Comparison of ENCODE assay signal across 8 cellular contexts in the genomic region with DNA sequence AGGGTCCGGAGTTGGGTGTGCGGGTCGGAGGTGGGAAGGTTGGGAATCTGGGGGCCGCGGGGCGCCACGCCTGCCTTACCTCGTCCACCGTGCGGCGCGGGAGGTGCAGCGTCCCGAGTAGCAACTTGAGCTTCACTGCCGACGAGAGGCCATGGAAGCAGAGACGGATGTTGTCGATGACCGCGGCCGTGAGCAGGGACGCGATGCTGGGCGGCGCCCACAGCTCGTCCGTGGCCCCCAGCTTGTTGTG. TPM values are rescaled to one million over a fixed set of nuclear protein-coding genes. Genes with fewer than 3 reads are reported as not detected.
A peak's percentile ranks its signal among the peaks of the same experiment; 100 is the strongest.
DNase-seq lines count a peak whose midpoint lies in the region; ATAC-seq, FAIRE-seq and TF ChIP-seq lines count a peak whose summit lies in the region.

No MANE protein-coding gene starts in this region.

- H2AFZ ChIP-seq in OCI-LY3 (ENCODE audit: low read depth, low read length) (peak overlapping the region; percentile 96), endothelial cell of umbilical vein (ENCODE audit: low read depth, low read length) (peak overlapping the region; percentile 64)

- peaks cover 23% of the 10 kb centered on the region for H4K20me1 ChIP-seq in OCI-LY3 (ENCODE audit: insufficient read depth, low read length)
- H4K20me1 ChIP-seq in endothelial cell of umbilical vein (replicated peaks; ENCODE audit: control insufficient read depth, extremely low read depth, insufficient read depth, low read length): peaks cover 3% of the 10 kb centered on the region

- CTCF ChIA-PET in endothelial cell of umbilical vein (lab: Charles Lee): interaction anchor here (1.8 kb wide), 1 partner anchor 212 kb away, joined by 4 read pairs; no protein-coding TSS in a partner anchor

- no peak for ATAC-seq in GM21367 (IDR thresholded peaks at IDR 0.05; ENCODE audit: unreplicated experiment)

- H3K36me3 Mint-ChIP-seq in CD14-positive monocyte (peaks cover 16 to 30% of the 10 kb centered on the region in 2 donors), neural crest cell (ENCODE audit: low read depth) (peaks cover 4% of the 10 kb centered on the region)

- H3K9me1 ChIP-seq in endothelial cell of umbilical vein (replicated peaks; ENCODE audit: control insufficient read depth, extremely low read depth, insufficient read depth, low read length): no peaks in the 10 kb centered on the region

- H3K27me3 Mint-ChIP-seq in CD14-positive monocyte (ENCODE audit: low read depth in 3 of 3) (peaks cover 1 to 7% (median 3%) of the 10 kb centered on the region in 3 donors), neural crest cell (ENCODE audit: low read depth) (no peaks in the 10 kb centered on the region)

- no peaks in the 10 kb centered on the region for H3K27me3 ChIP-seq in OCI-LY3 (ENCODE audit: low read depth, low read length)
- no peaks in the 10 kb centered on the region for H3K27me3 ChIP-seq in endothelial cell of umbilical vein (ENCODE audit: control insufficient read depth in 2 of 2, insufficient read depth in 2 of 2, low read length in 2 of 2)

- H3K36me3 ChIP-seq in OCI-LY3 (replicated peaks; ENCODE audit: low read depth, low read length) (peaks cover 20% of the 10 kb centered on the region), endothelial cell of umbilical vein (ENCODE audit: control insufficient read depth in 2 of 2, extremely low read depth in 1 of 2, insufficient read depth in 2 of 2, low read length in 2 of 2) (peaks cover 0 to 3% of the 10 kb centered on the region in 2 experiments)

- H3K9me3 ChIP-seq in OCI-LY3 (ENCODE audit: insufficient read depth, low read length) (no peaks in the 10 kb centered on the region), endothelial cell of umbilical vein (replicated peaks; ENCODE audit: control insufficient read depth, insufficient read depth, low read length) (no peaks in the 10 kb centered on the region)

- POLR2A ChIA-PET in endothelial cell of umbilical vein (lab: Charles Lee): no interaction called here

- no peak for DNase-seq in CD14-positive monocyte (ENCODE audit: low spot score)
- DNase-seq in endothelial cell of umbilical vein (ENCODE audit: low read depth, low spot score): no peak
- no peak for DNase-seq in neural crest cell (ENCODE audit: low read depth, low spot score)
- DNase-seq in HK-2 (ENCODE audit: unreplicated experiment): no peak
- no peak for DNase-seq in NCI-H526 treated with DMSO at 0.1 percent for 48 hours (lab: John Stamatoyannopoulos, UW)
- DNase-seq in COR-L47 (lab: John Stamatoyannopoulos, UW): no peak

- H3K79me2 ChIP-seq in OCI-LY3 (ENCODE audit: low read length) (peaks cover 52% of the 10 kb centered on the region), endothelial cell of umbilical vein (ENCODE audit: control insufficient read depth, insufficient read depth, low read length) (peaks cover 36% of the 10 kb centered on the region)

- H3K4me3 ChIP-seq in OCI-LY3 (ENCODE audit: low read length): peak overlapping the region; percentile 94
- H3K4me3 ChIP-seq in endothelial cell of umbilical vein (replicated peaks in 1 of 3; ENCODE audit: insufficient read depth in 1 of 3, low read depth in 1 of 3, low read length in 3 of 3): peak overlapping the region; percentile 1 to 96 (median 44)

- intact Hi-C loops in CD14-positive monocyte (cut with micrococcal nuclease): loop anchor here (5.0 to 10.0 kb wide), 4 partner anchors 34 to 664 kb away; a partner anchor contains a TSS
- intact Hi-C loops in endothelial cell of umbilical vein (cut with micrococcal nuclease): loop anchor here (2.0 kb wide), 1 partner anchor 32 kb away; a partner anchor contains a TSS

- no TSS peak for BruUV-seq in endothelial cell of umbilical vein (replicated peaks; lab: Mats Ljungman, UMichigan)

- dilution Hi-C loops in endothelial cell of umbilical vein (cut with MboI; ENCODE audit: extremely low pct_ligation_motif_present, low sequenced_read_pairs): no loop called here

- TF ChIP-seq POLR2A in endothelial cell of umbilical vein (IDR thresholded peaks at IDR 0.05; ENCODE audit: low read depth, low read length): no peak

- H3K27ac Mint-ChIP-seq in CD14-positive monocyte (peak overlapping the region; percentile 80 to 94 (median 91)), neural crest cell (ENCODE audit: unreplicated experiment) (peak overlapping the region; percentile 97)

- H3K4me1 ChIP-seq in OCI-LY3 (ENCODE audit: low read length): peaks cover 12% of the 10 kb centered on the region
- peaks cover 16% of the 10 kb centered on the region for H3K4me1 ChIP-seq in endothelial cell of umbilical vein (ENCODE audit: control insufficient read depth, extremely low read depth, insufficient read depth, low read length)

- no peak for FAIRE-seq in endothelial cell of umbilical vein (lab: Jason Lieb, UNC)

- peak overlapping the region; percentile 99 for H3K4me2 ChIP-seq in OCI-LY3 (ENCODE audit: low read length)
- no peak overlapping the region for H3K4me2 ChIP-seq in endothelial cell of umbilical vein (ENCODE audit: insufficient read depth, low read length)

- no peak for TF ChIP-seq CTCF in CD14-positive monocyte (IDR thresholded peaks at IDR 0.05)
- no peak for TF ChIP-seq CTCF in OCI-LY3 (IDR thresholded peaks at IDR 0.05; ENCODE audit: low read depth, low read length)
- TF ChIP-seq CTCF in endothelial cell of umbilical vein (IDR thresholded peaks at IDR 0.05; ENCODE audit: extremely low read depth in 1 of 2, insufficient read depth in 1 of 2, low read depth in 1 of 2, low read length in 2 of 2): no peak
- TF ChIP-seq CTCF in neural crest cell (conservative IDR thresholded peaks at IDR 0.05): no peak

- H3K9ac ChIP-seq in OCI-LY3 (ENCODE audit: low read length) (peak overlapping the region; percentile 83), endothelial cell of umbilical vein (replicated peaks; ENCODE audit: extremely low read depth, insufficient read depth, low read length) (peak overlapping the region; percentile 89)

- H3K4me1 Mint-ChIP-seq in CD14-positive monocyte (peaks cover 41% of the 10 kb centered on the region), neural crest cell (peaks cover 25% of the 10 kb centered on the region)

- H3K9me3 Mint-ChIP-seq in CD14-positive monocyte (peaks cover 0 to 4% (median 0%) of the 10 kb centered on the region in 7 donors), neural crest cell (no peaks in the 10 kb centered on the region)

- H3K27ac ChIP-seq in OCI-LY3 (ENCODE audit: low read length) (peak overlapping the region; percentile 83), endothelial cell of umbilical vein (ENCODE audit: insufficient read depth, low read depth, low read length) (peak overlapping the region; percentile 88)

- H3K4me3 Mint-ChIP-seq in CD14-positive monocyte (peak overlapping the region; percentile 86 to 90), neural crest cell (peak overlapping the region; percentile 95)

TF ChIP-seq in endothelial cell of umbilical vein, 7 proteins besides CTCF, POLR2A, EP300 and RAD21:
- TF ChIP-seq FOS (IDR thresholded peaks at IDR 0.05; ENCODE audit: borderline replicate concordance, insufficient read depth, low read length) (no peak), MYC (IDR thresholded peaks at IDR 0.05; ENCODE audit: low read depth, low read length) (no peak), JUN (IDR thresholded peaks at IDR 0.05; ENCODE audit: borderline replicate concordance, insufficient read depth, insufficient read length, low read depth) (no peak), EZH2 (IDR thresholded peaks at IDR 0.05; ENCODE audit: borderline replicate concordance, low read depth, low read length, severe bottlenecking) (no peak), POLR2AphosphoS5 (IDR thresholded peaks at IDR 0.05; ENCODE audit: insufficient read depth, low read depth, low read length) (no peak), GATA2 (IDR thresholded peaks at IDR 0.05; ENCODE audit: insufficient read depth, insufficient read length, low read depth, low read length) (no peak)
- TF ChIP-seq, protein P1, sequence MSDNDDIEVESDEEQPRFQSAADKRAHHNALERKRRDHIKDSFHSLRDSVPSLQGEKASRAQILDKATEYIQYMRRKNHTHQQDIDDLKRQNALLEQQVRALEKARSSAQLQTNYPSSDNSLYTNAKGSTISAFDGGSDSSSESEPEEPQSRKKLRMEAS (IDR thresholded peaks at IDR 0.05; ENCODE audit: insufficient read depth, insufficient read length): no peak

RNA-seq across cellular contexts. Expression of a gene that starts 0.2 kb away (rescaled TPM):
- 10 to 100 TPM; 10.0 to 10.5 TPM for polyA plus RNA-seq in CD14-positive monocyte
- 27.3 and 30.3 TPM in 2 replicates for total RNA-seq in endothelial cell of umbilical vein
- 22.8 and 23.5 TPM in 2 replicates for polyA plus RNA-seq in endothelial cell of umbilical vein
- polyA plus RNA-seq in endothelial cell of umbilical vein (2011; cell fraction: cytosol; rRNA removed): 13.5 and 17.8 TPM in 2 replicates
- polyA plus RNA-seq in endothelial cell of umbilical vein (2011; cell fraction: nucleus; rRNA removed): 27.8 and 28.5 TPM in 2 replicates
- 14.1 and 17.7 TPM in 2 replicates for polyA plus RNA-seq in endothelial cell of umbilical vein (2012)
- 9.7 and 11.4 TPM in 2 replicates for polyA minus RNA-seq in endothelial cell of umbilical vein
- polyA minus RNA-seq in endothelial cell of umbilical vein (2011; cell fraction: cytosol; rRNA and poly(A)+ RNA removed): 11.0 TPM
- polyA minus RNA-seq in endothelial cell of umbilical vein (2011; cell fraction: nucleus; rRNA and poly(A)+ RNA removed): 7.0 and 23.4 TPM in 2 replicates
- total RNA-seq in neural crest cell: 54.3 and 55.2 TPM in 2 replicates

RNA-seq across cellular contexts. Expression of a gene that starts 50.5 kb away (rescaled TPM):
- polyA plus RNA-seq in CD14-positive monocyte: not detected
- total RNA-seq in endothelial cell of umbilical vein: 0.11 and 0.12 TPM in 2 replicates
- 0.10 and 0.11 TPM in 2 replicates for polyA plus RNA-seq in endothelial cell of umbilical vein
- 0.04 and 0.06 TPM in 2 replicates for polyA plus RNA-seq in endothelial cell of umbilical vein (2011; cell fraction: cytosol; rRNA removed)
- 0.09 and 0.11 TPM in 2 replicates for polyA plus RNA-seq in endothelial cell of umbilical vein (2011; cell fraction: nucleus; rRNA removed)
- 0.08 and 0.15 TPM in 2 replicates for polyA plus RNA-seq in endothelial cell of umbilical vein (2012)
- polyA minus RNA-seq in endothelial cell of umbilical vein: 1.1 and 2.4 TPM in 2 replicates
- polyA minus RNA-seq in endothelial cell of umbilical vein (2011; cell fraction: cytosol; rRNA and poly(A)+ RNA removed): 2.5 TPM
- polyA minus RNA-seq in endothelial cell of umbilical vein (2011; cell fraction: nucleus; rRNA and poly(A)+ RNA removed): 0.05 TPM in 1 of 2 replicates, not detected in the other
- total RNA-seq in neural crest cell: 18.8 and 19.5 TPM in 2 replicates

Comparison
In these comparisons a context has a peak if more than half of its experiments do, and no peak if none do; other contexts are left out.
1. RNA of a gene that starts 50.5 kb away (total RNA-seq): 18.8 to 19.5 TPM in neural crest cell; 0.11 to 0.12 TPM in endothelial cell of umbilical vein; every median in the first group is over 10 times any median in the second.